17 cellular contexts compared by ENCODE assay signal in genomic region chrX:143854006-143854405, GRCh38. TPM values are rescaled to one million over a fixed set of nuclear protein-coding genes. Genes with fewer than 3 reads are reported as not detected.
DNase-seq lines count a peak whose midpoint lies in the region; ATAC-seq and TF ChIP-seq lines count a peak whose summit lies in the region.
"Had no signal": no experiment of that assay in that cellular context is flagged by ENCODE, and none has a peak within 500 bp of the region (broad histone marks: within the 10 kb centered on the region; RNA-seq: fewer than 3 reads in every experiment).

No MANE protein-coding gene starts in this region.

- H3K4me2 ChIP-seq in mammary epithelial cell (ENCODE audit: insufficient read depth, low read depth, low read length) (peak overlapping the region; percentile 51), OCI-LY7 (ENCODE audit: low read length) (no peak overlapping the region)

- H4K20me1 ChIP-seq in mammary epithelial cell (ENCODE audit: insufficient read depth, low read length) (no peaks in the 10 kb centered on the region), OCI-LY7 (ENCODE audit: insufficient read depth, low read length) (no peaks in the 10 kb centered on the region)

- peak overlapping the region; percentile 54 for H3K27ac ChIP-seq in mammary epithelial cell (ENCODE audit: insufficient read depth, low read depth, low read length)
- H3K27ac ChIP-seq in dorsolateral prefrontal cortex = no peak overlapping the region
- H3K27ac ChIP-seq in OCI-LY7 (ENCODE audit: low read depth, low read length, poor library complexity, severe bottlenecking) = no peak overlapping the region
- H3K27ac ChIP-seq: heart right ventricle, HL-60 had no signal

- BruUV-seq in mammary epithelial cell (replicated peaks; lab: Mats Ljungman, UMichigan) (no TSS peak), OCI-LY7 (replicated peaks; lab: Mats Ljungman, UMichigan) (no TSS peak)

- peak; percentile 59 for DNase-seq in DMS53 treated with DMSO at 0.1 percent for 48 hours (lab: John Stamatoyannopoulos, UW; ENCODE audit: unreplicated experiment)
- DNase-seq in NOMO-1 treated with DMSO at 0.1 percent for 48 hours (lab: John Stamatoyannopoulos, UW; ENCODE audit: unreplicated experiment) = peak; percentile 67
- DNase-seq in mammary epithelial cell = peak; percentile 45
- DNase-seq in lung microvascular endothelial cell (ENCODE audit: low read depth in 2 of 2) = peak; percentile 1 to 12
- no peak for DNase-seq in dorsolateral prefrontal cortex
- DNase-seq in OCI-LY7 (ENCODE audit: low spot score) = no peak
- DNase-seq in activated naive CD4-positive, alpha-beta T cell treated with anti-CD3 and anti-CD28 coated beads, Interleukin-2, amount 50 U/mL, for 72 hours (ENCODE audit: low spot score in 2 of 2) = no peak
- DNase-seq in cardiac septum (ENCODE audit: low spot score) = no peak
- DNase-seq: activated CD4-positive, alpha-beta T cell treated with anti-CD3 and anti-CD28 coated beads, Interleukin-2, amount 50 U/mL, for 1 hour; activated effector memory CD4-positive, alpha-beta T cell treated with Interleukin-2 at 50 U/mL for 16 hours; CD4-positive, alpha-beta memory T cell; heart right ventricle; NCI-H1105; NCI-H510A treated with DMSO at 0.1 percent for 48 hours; stimulated activated CD4-positive, alpha-beta T cell treated with anti-CD3 and anti-CD28 coated beads, Interleukin-2, amount 100 ng/mL, for 24 hours had no signal

- TF ChIP-seq CTCF in mammary epithelial cell (conservative IDR thresholded peaks at IDR 0.05 in 1 of 2, IDR thresholded peaks at IDR 0.05 in 1 of 2; ENCODE audit: extremely low read depth in 1 of 2, insufficient read depth in 1 of 2, low read depth in 1 of 2, low read length in 2 of 2) (no peak), dorsolateral prefrontal cortex (IDR thresholded peaks at IDR 0.05 in 54 of 56, conservative IDR thresholded peaks at IDR 0.05 in 2 of 56; ENCODE audit: low read depth in 1 of 56, partially characterized antibody in 56 of 56) (no peak), OCI-LY7 (conservative IDR thresholded peaks at IDR 0.05; ENCODE audit: low read length) (no peak)

- H3K9ac ChIP-seq in mammary epithelial cell (ENCODE audit: insufficient read depth, low read length) = no peak overlapping the region

- H3K36me3 ChIP-seq in mammary epithelial cell (ENCODE audit: insufficient read depth, low read length) (no peaks in the 10 kb centered on the region), OCI-LY7 (ENCODE audit: insufficient read depth, low read length) (no peaks in the 10 kb centered on the region)
- H3K36me3 ChIP-seq: heart right ventricle had no signal

- H3K36me3 Mint-ChIP-seq in activated naive CD4-positive, alpha-beta T cell treated with anti-CD3 and anti-CD28 coated beads, Interleukin-2, amount 50 U/mL, for 72 hours = no peaks in the 10 kb centered on the region
- H3K36me3 Mint-ChIP-seq: CD4-positive, alpha-beta memory T cell; stimulated activated effector memory CD8-positive, alpha-beta T cell treated with anti-CD3 and anti-CD28 coated beads, Interleukin-12 subunit alpha, Interleukin-12 subunit beta, amount 100 ng/mL, for 72 hours had no signal

- H3K4me3 ChIP-seq in mammary epithelial cell (replicated peaks in 1 of 3; ENCODE audit: insufficient read depth in 1 of 3, low read depth in 2 of 3, low read length in 3 of 3) = no peak overlapping the region
- no peak overlapping the region for H3K4me3 ChIP-seq in dorsolateral prefrontal cortex
- H3K4me3 ChIP-seq in OCI-LY7 (ENCODE audit: low read depth, low read length, poor library complexity, severe bottlenecking) = no peak overlapping the region
- H3K4me3 ChIP-seq: heart right ventricle had no signal

- no peak for ATAC-seq in activated naive CD4-positive, alpha-beta T cell treated with anti-CD3 and anti-CD28 coated beads, Interleukin-2, amount 50 U/mL, for 72 hours
- ATAC-seq: heart right ventricle; stimulated activated effector memory CD8-positive, alpha-beta T cell treated with anti-CD3 and anti-CD28 coated beads, Interleukin-12 subunit alpha, Interleukin-12 subunit beta, amount 100 ng/mL, for 72 hours had no signal

- H3K4me1 ChIP-seq in mammary epithelial cell (ENCODE audit: insufficient read depth, low read length) (peaks cover 12% of the 10 kb centered on the region), OCI-LY7 (ENCODE audit: insufficient read depth, low read length, poor library complexity, severe bottlenecking) (no peaks in the 10 kb centered on the region)
- H3K4me1 ChIP-seq: heart right ventricle had no signal

- H2AFZ ChIP-seq in mammary epithelial cell (ENCODE audit: low read depth, low read length) (no peak overlapping the region), OCI-LY7 (ENCODE audit: low read length) (no peak overlapping the region)

- H3K9me3 ChIP-seq in mammary epithelial cell (replicated peaks; ENCODE audit: insufficient read depth, low read length) (no peaks in the 10 kb centered on the region), OCI-LY7 (ENCODE audit: low read length) (no peaks in the 10 kb centered on the region)
- H3K9me3 ChIP-seq: heart right ventricle had no signal

- H3K9me3 Mint-ChIP-seq in activated naive CD4-positive, alpha-beta T cell treated with anti-CD3 and anti-CD28 coated beads, Interleukin-2, amount 50 U/mL, for 72 hours = peaks cover 0 to 3% of the 10 kb centered on the region in 2 donors

- CTCF ChIA-PET in mammary epithelial cell (lab: Charles Lee; ENCODE audit: low non-redundant PET) = no interaction called here
- CTCF ChIA-PET in OCI-LY7 (lab: Charles Lee; ENCODE audit: unreplicated experiment) = no interaction called here

- H3K9me2 ChIP-seq in OCI-LY7 (ENCODE audit: insufficient read depth, low read length) = no peaks in the 10 kb centered on the region

- no peak overlapping the region for H3K27ac Mint-ChIP-seq in activated naive CD4-positive, alpha-beta T cell treated with anti-CD3 and anti-CD28 coated beads, Interleukin-2, amount 50 U/mL, for 72 hours
- H3K27ac Mint-ChIP-seq: CD4-positive, alpha-beta memory T cell; stimulated activated effector memory CD8-positive, alpha-beta T cell treated with anti-CD3 and anti-CD28 coated beads, Interleukin-12 subunit alpha, Interleukin-12 subunit beta, amount 100 ng/mL, for 72 hours had no signal

- no peaks in the 10 kb centered on the region for H3K27me3 ChIP-seq in mammary epithelial cell (ENCODE audit: insufficient read depth, low read length)
- peaks cover 0 to 24% (median 0%) of the 10 kb centered on the region in 45 donors for H3K27me3 ChIP-seq in dorsolateral prefrontal cortex
- H3K27me3 ChIP-seq: heart right ventricle had no signal

- dilution Hi-C loops in mammary epithelial cell (cut with HindIII; ENCODE audit: low sequenced_read_pairs) = no loop called here

- H3K79me2 ChIP-seq in mammary epithelial cell (ENCODE audit: insufficient read depth, low read length) = no peaks in the 10 kb centered on the region
- H3K79me2 ChIP-seq in OCI-LY7 (ENCODE audit: insufficient read depth, low read depth, low read length) = no peaks in the 10 kb centered on the region

- intact Hi-C loops in mammary epithelial cell (cut with micrococcal nuclease) = no loop called here
- intact Hi-C loops in dorsolateral prefrontal cortex (cut with DNase I) = no loop called here
- intact Hi-C loops in OCI-LY7 (cut with micrococcal nuclease; ENCODE audit: unreplicated experiment) = no loop called here
- intact Hi-C loops in cardiac septum (cut with DNase I) = no loop called here

- 0% methylated on average over 2 of the region's 2 CpGs for WGBS in mammary epithelial cell (ENCODE audit: low coverage, missing lambda C conversion rate)

- POLR2A ChIA-PET in OCI-LY7 (lab: Charles Lee) = no interaction called here

- in situ Hi-C loops in mammary epithelial cell (cut with MboI; ENCODE audit: low sequenced_read_pairs in 2 of 2) = no loop called here

RNA-seq across cellular contexts. Expression of gene UBE2NL, which starts 29.9 kb away (rescaled TPM):
- total RNA-seq in mammary epithelial cell (not detected), lung microvascular endothelial cell (not detected in 2 replicates), dorsolateral prefrontal cortex (not detected), OCI-LY7 (2022) (not detected in 2 replicates), cardiac septum (not detected)
- not detected for polyA plus RNA-seq in mammary epithelial cell
- not detected for polyA minus RNA-seq in mammary epithelial cell
- total RNA-seq in OCI-LY7 (2014; rRNA removed; shearing (Covaris generic)) = not detected in 2 replicates
- total RNA-seq in activated naive CD4-positive, alpha-beta T cell treated with anti-CD3 and anti-CD28 coated beads, Interleukin-2, amount 50 U/mL, for 72 hours = not detected
- total RNA-seq: CD4-positive, alpha-beta memory T cell; heart right ventricle had no signal
- polyA plus RNA-seq: CD4-positive, alpha-beta memory T cell; heart right ventricle had no signal

Comparison
In these comparisons a context has a peak if more than half of its experiments do, and no peak if none do; other contexts are left out.
1. DNase-seq: peak in DMS53 treated with DMSO at 0.1 percent for 48 hours (single experiment), NOMO-1 treated with DMSO at 0.1 percent for 48 hours (single experiment), mammary epithelial cell (single experiment) and lung microvascular endothelial cell (2 of 2); none in dorsolateral prefrontal cortex (0 of 10), OCI-LY7 (single experiment), activated naive CD4-positive, alpha-beta T cell treated with anti-CD3 and anti-CD28 coated beads, Interleukin-2, amount 50 U/mL, for 72 hours (0 of 2) and cardiac septum (single experiment).